Comparison of ENCODE assay signal across 26 cellular contexts in the genomic region with DNA sequence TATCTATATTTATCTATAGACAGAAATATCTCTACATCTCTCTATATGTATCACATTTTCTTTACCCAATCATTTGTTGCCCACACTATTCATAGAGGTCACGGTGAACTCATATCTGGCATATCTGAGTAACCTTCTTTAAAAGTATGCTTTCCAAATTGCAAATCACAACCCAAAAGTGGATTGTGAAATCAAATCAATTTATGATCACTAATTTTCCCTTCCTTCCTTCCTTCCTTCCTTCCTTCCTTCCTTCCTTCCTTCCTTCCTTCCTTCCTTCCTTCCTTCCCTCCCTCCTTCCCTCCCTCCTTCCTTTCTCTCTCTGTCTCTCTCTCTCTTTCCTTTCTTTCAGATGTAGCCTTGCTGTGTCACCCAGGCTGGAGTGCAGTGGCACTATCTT.
"Had no signal": no experiment of that assay in that cellular context is flagged by ENCODE, and none has a peak within 500 bp of the region (broad histone marks: within the 10 kb centered on the region; RNA-seq: fewer than 3 reads in every experiment).

No MANE protein-coding gene starts in this region.

- H3K27ac ChIP-seq: stomach, suprapubic skin, testis, thoracic aorta, thyroid gland, tibial artery, tibial nerve, transverse colon, upper lobe of left lung, upper lobe of right lung, uterus, vagina had no signal

- H3K4me3 ChIP-seq: stomach, suprapubic skin, testis, thoracic aorta, thyroid gland, tibial artery, tibial nerve, transverse colon, upper lobe of left lung, upper lobe of right lung, uterus, vagina had no signal

- H3K36me3 ChIP-seq: stomach, suprapubic skin, thoracic aorta, thyroid gland, tibial artery, tibial nerve, transverse colon, upper lobe of left lung, upper lobe of right lung, uterus, vagina had no signal

- H3K27me3 ChIP-seq: stomach, suprapubic skin, testis, thyroid gland, tibial artery, tibial nerve, transverse colon, upper lobe of left lung, upper lobe of right lung, uterus, vagina had no signal

- H3K4me1 ChIP-seq: stomach, suprapubic skin, testis, thyroid gland, tibial artery, tibial nerve, transverse colon, upper lobe of left lung, upper lobe of right lung, uterus, vagina had no signal

- ATAC-seq: stimulated activated effector memory CD8-positive, alpha-beta T cell treated with anti-CD3 and anti-CD28 coated beads, Interleukin-12 subunit alpha, Interleukin-12 subunit beta, amount 100 ng/mL, for 72 hours; stimulated activated memory B cell treated with anti-CD40 and anti-IgM and Interleukin-4, amounts not matched to agents 10 μg/mL and 1 μg/mL and 100 μg/mL, for 72 hours; stimulated activated naive B cell treated with anti-CD40 and anti-IgM and Interleukin-4, amounts not matched to agents 10 μg/mL and 1 μg/mL and 100 μg/mL, for 72 hours; stimulated activated naive CD8-positive, alpha-beta T cell treated with anti-CD3 and anti-CD28 coated beads, Interleukin-15, amount 100 ng/mL, for 72 hours; stimulated activated naive CD8-positive, alpha-beta T cell treated with anti-CD3 and anti-CD28 coated beads, Interleukin-15, Interleukin-2, amounts not matched to agents 100 U/mL and 50 U/mL, for 24 hours; upper lobe of right lung had no signal

- DNase-seq: stimulated activated CD4-positive, alpha-beta T cell treated with anti-CD3 and anti-CD28 coated beads, Interleukin-2, amount 100 ng/mL, for 48 hours; stimulated activated CD4-positive, alpha-beta T cell treated with anti-CD3 and anti-CD28 coated beads, Interleukin-4, amount 100 ng/mL, for 1 hour; stimulated activated CD4-positive, alpha-beta T cell treated with anti-CD3 and anti-CD28 coated beads, Interleukin-4, amount 100 ng/mL, for 24 hours; stimulated activated CD4-positive, alpha-beta T cell treated with anti-CD3 and anti-CD28 coated beads, Interleukin-4, amount 100 ng/mL, for 4 hours; stimulated activated CD8-positive, alpha-beta memory T cell treated with anti-CD3 and anti-CD28 coated beads, Interleukin-4, amount 100 ng/mL, for 48 hours; stimulated activated naive B cell treated with anti-CD40 and anti-IgM and Interleukin-4, amounts not matched to agents 10 μg/mL and 1 μg/mL and 100 μg/mL, for 72 hours; stimulated activated naive CD4-positive, alpha-beta T cell; stimulated activated naive CD4-positive, alpha-beta T cell treated with Interleukin-2 at 50 U/mL for 16 hours; stimulated activated naive CD8-positive, alpha-beta T cell treated with anti-CD3 and anti-CD28 coated beads, Interleukin-15, amount 100 ng/mL, for 72 hours; stimulated activated naive CD8-positive, alpha-beta T cell treated with anti-CD3 and anti-CD28 coated beads, Interleukin-15, Interleukin-2, amounts not matched to agents 100 U/mL and 50 U/mL, for 24 hours; stomach; substantia nigra; testis; thyroid gland; tibial artery; transverse colon; trophoblast cell; upper lobe of left lung; upper lobe of right lung; uterus had no signal

- H3K9me3 ChIP-seq: stomach, suprapubic skin, testis, thoracic aorta, thyroid gland, tibial artery, tibial nerve, transverse colon, upper lobe of left lung, upper lobe of right lung, uterus, vagina had no signal
